In the genomic region with DNA sequence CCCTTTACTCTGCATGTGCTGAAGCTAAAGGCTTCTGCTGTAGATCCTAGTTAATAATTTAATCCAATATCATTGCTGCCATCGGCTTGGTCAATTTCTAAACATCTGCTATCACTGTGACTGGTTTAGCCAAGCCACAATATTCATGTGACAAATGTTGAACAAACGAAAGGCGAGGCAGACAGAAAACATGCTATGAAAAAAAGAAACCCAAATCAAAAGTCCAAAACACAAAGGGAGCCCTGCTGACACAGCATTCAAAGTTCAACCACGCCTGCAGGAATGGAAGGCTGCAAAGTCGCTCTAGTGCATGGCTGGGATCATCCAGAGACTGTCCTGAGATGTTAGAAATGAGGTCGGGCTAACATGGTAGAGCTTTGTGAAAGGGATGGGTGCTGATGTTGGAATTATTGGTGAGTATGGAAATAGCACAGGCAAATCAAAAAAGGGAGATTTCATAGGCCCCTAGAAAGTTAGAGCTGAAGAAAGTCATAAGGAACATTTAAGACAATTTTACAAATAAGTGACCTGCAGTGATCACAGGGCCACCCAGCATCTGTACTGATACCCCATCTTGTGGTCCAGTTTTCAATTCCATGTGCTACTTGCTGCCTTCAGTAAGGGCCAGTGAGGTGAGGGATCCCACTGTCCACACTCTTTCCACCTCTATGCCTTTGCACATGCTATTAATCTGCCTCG, we compare ENCODE assay signal across 29 cellular contexts. TPM values are rescaled to one million over a fixed set of nuclear protein-coding genes. Genes with fewer than 3 reads are reported as not detected.
DNase-seq lines count a peak whose midpoint lies in the region; ATAC-seq, FAIRE-seq and TF ChIP-seq lines count a peak whose summit lies in the region.
"Had no signal": no experiment of that assay in that cellular context is flagged by ENCODE, and none has a peak within 500 bp of the region (broad histone marks: within the 10 kb centered on the region; RNA-seq: fewer than 3 reads in every experiment).

No MANE protein-coding gene starts in this region.

- no peaks in the 10 kb centered on the region for H3K36me3 Mint-ChIP-seq in GM23338 (ENCODE audit: low read depth)
- H3K36me3 Mint-ChIP-seq: naive B cell; stimulated activated effector memory CD8-positive, alpha-beta T cell treated with anti-CD3 and anti-CD28 coated beads, Interleukin-12 subunit alpha, Interleukin-12 subunit beta, amount 100 ng/mL, for 72 hours had no signal

- TF ChIP-seq POLR2A in body of pancreas (IDR thresholded peaks at IDR 0.05) = no peak
- TF ChIP-seq POLR2A in vagina (IDR thresholded peaks at IDR 0.05) = no peak

- H3K27me3 Mint-ChIP-seq in GM23338 (ENCODE audit: insufficient read depth, low read depth, poor library complexity) = no peaks in the 10 kb centered on the region

- no peak overlapping the region for H3K27ac Mint-ChIP-seq in GM23338
- H3K27ac Mint-ChIP-seq: naive B cell; stimulated activated effector memory CD8-positive, alpha-beta T cell treated with anti-CD3 and anti-CD28 coated beads, Interleukin-12 subunit alpha, Interleukin-12 subunit beta, amount 100 ng/mL, for 72 hours; T-helper 1 cell treated with Interleukin-12 subunit alpha and Interleukin-12 subunit beta and Interleukin-4 antibody, amounts not matched to agents 30 μg/mL and 1 μg/mL, for 36 hours had no signal

- 27 to 35% methylated on average over 7 of the region's 7 CpGs for whole genome bisulfite sequencing in body of pancreas, 2 donors
- WGBS in small intestine, 3 donors = 17 to 54% (median 33%) methylated on average over 7 of the region's 7 CpGs

- H3K79me2 ChIP-seq in GM23338 (replicated peaks; ENCODE audit: insufficient read depth) = peaks cover 21% of the 10 kb centered on the region

- intact Hi-C loops in body of pancreas (cut with DNase I) (no loop called here), vagina (cut with DNase I) (no loop called here)

- no peak overlapping the region for H3K4me3 Mint-ChIP-seq in GM23338
- H3K4me3 Mint-ChIP-seq: activated T-cell treated with anti-CD3 and anti-CD28 coated beads, Interleukin-2, amount 50 U/mL, for 4 hours; naive B cell; stimulated activated effector memory CD8-positive, alpha-beta T cell treated with anti-CD3 and anti-CD28 coated beads, Interleukin-12 subunit alpha, Interleukin-12 subunit beta, amount 100 ng/mL, for 72 hours; T-helper 1 cell treated with Interleukin-12 subunit alpha and Interleukin-12 subunit beta and Interleukin-4 antibody, amounts not matched to agents 30 μg/mL and 1 μg/mL, for 36 hours had no signal

- peaks cover 28% of the 10 kb centered on the region for H3K4me1 ChIP-seq in GM23338 (ENCODE audit: insufficient read depth)
- H3K4me1 ChIP-seq in body of pancreas = peaks cover 50% of the 10 kb centered on the region
- no peaks in the 10 kb centered on the region for H3K4me1 ChIP-seq in small intestine (ENCODE audit: control insufficient read depth in 2 of 2, insufficient read depth in 1 of 2, low read depth in 1 of 2, low read length in 1 of 2)
- H3K4me1 ChIP-seq in vagina = no peaks in the 10 kb centered on the region
- H3K4me1 ChIP-seq: breast epithelium had no signal

- H3K27ac ChIP-seq in GM23338 (ENCODE audit: low read depth) = no peak overlapping the region
- H3K27ac ChIP-seq in body of pancreas = peak overlapping the region in 3 of 4 donors; percentile 6 to 57 (median 28)
- no peak overlapping the region for H3K27ac ChIP-seq in small intestine (ENCODE audit: low read depth in 1 of 2, low read length in 1 of 2)
- no peak overlapping the region for H3K27ac ChIP-seq in vagina
- H3K27ac ChIP-seq: BLaER1 treated with 17β-estradiol and CSF1 and Interleukin-3, amounts not matched to agents 10 nM and 100 nM; breast epithelium; KMS-11 had no signal

- no peak for FAIRE-seq in small intestine (lab: Jason Lieb, UNC)
- FAIRE-seq: colon, urothelium cell line had no signal

- no peak overlapping the region for H3K4me3 ChIP-seq in GM23338
- H3K4me3 ChIP-seq in body of pancreas = no peak overlapping the region
- no peak overlapping the region for H3K4me3 ChIP-seq in small intestine (ENCODE audit: low read depth in 1 of 2, low read length in 2 of 2)
- H3K4me3 ChIP-seq in vagina = no peak overlapping the region
- H3K4me3 ChIP-seq: BLaER1 treated with 17β-estradiol and CSF1 and Interleukin-3, amounts not matched to agents 10 nM and 100 nM; breast epithelium had no signal

- peaks cover 45% of the 10 kb centered on the region for H3K4me1 Mint-ChIP-seq in GM23338
- H3K4me1 Mint-ChIP-seq: naive B cell; stimulated activated effector memory CD8-positive, alpha-beta T cell treated with anti-CD3 and anti-CD28 coated beads, Interleukin-12 subunit alpha, Interleukin-12 subunit beta, amount 100 ng/mL, for 72 hours had no signal

- no peaks in the 10 kb centered on the region for H4K20me1 ChIP-seq in GM23338 (replicated peaks; ENCODE audit: insufficient read depth)
- H4K20me1 ChIP-seq: BLaER1 treated with 17β-estradiol and CSF1 and Interleukin-3, amounts not matched to agents 10 nM and 100 nM had no signal

- DNase-seq in GM23338 (ENCODE audit: low spot score) = no peak
- DNase-seq in body of pancreas = no peak
- DNase-seq in left lobe of liver (ENCODE audit: low spot score) = peak; percentile 83
- peak; percentile 96 for DNase-seq in small intestine
- no peak for DNase-seq in vagina (ENCODE audit: extremely low spot score in 2 of 2)
- DNase-seq in hepatic stellate cell (ENCODE audit: low spot score) = no peak
- no peak for DNase-seq in DMS53 treated with DMSO at 0.1 percent for 48 hours (lab: John Stamatoyannopoulos, UW; ENCODE audit: unreplicated experiment)
- no peak for DNase-seq in GM19238 (ENCODE audit: insufficient read length, low spot score)
- DNase-seq: activated CD4-positive, alpha-beta T cell treated with anti-CD3 and anti-CD28 coated beads for 48 hours; activated naive CD4-positive, alpha-beta T cell treated with Interleukin-2 at 50 U/mL for 16 hours; activated T-cell treated with anti-CD3 and anti-CD28 coated beads, Interleukin-2, amount 50 U/mL, for 4 hours; EL; GOT3; islet precursor cell; mammary epithelial cell; MV-4-11; naive B cell; NCI-H187; NCI-H526 treated with DMSO at 0.1 percent for 48 hours; nucleus accumbens; RPMI8226; stimulated activated CD4-positive, alpha-beta T cell treated with anti-CD3 and anti-CD28 coated beads, Interleukin-2, amount 100 ng/mL, for 48 hours had no signal

- TF ChIP-seq CTCF in GM23338 (conservative IDR thresholded peaks at IDR 0.05; ENCODE audit: low read depth in 2 of 2) (peak in 1 of 2 experiments; percentile 46; a peak in 2 of 4 replicates), body of pancreas (IDR thresholded peaks at IDR 0.05) (no peak), vagina (IDR thresholded peaks at IDR 0.05) (no peak)

- H3K9me2 ChIP-seq in GM23338 (ENCODE audit: insufficient read depth) = no peaks in the 10 kb centered on the region

- H3K27me3 ChIP-seq in GM23338 (ENCODE audit: insufficient read depth) = no peaks in the 10 kb centered on the region
- no peaks in the 10 kb centered on the region for H3K27me3 ChIP-seq in body of pancreas
- no peaks in the 10 kb centered on the region for H3K27me3 ChIP-seq in small intestine (ENCODE audit: control insufficient read depth in 2 of 2, insufficient read depth in 2 of 2, low read length in 2 of 2)
- no peaks in the 10 kb centered on the region for H3K27me3 ChIP-seq in vagina
- H3K27me3 ChIP-seq: BLaER1 treated with 17β-estradiol and CSF1 and Interleukin-3, amounts not matched to agents 10 nM and 100 nM; breast epithelium had no signal

- H3K9me3 ChIP-seq in body of pancreas (no peaks in the 10 kb centered on the region), small intestine (ENCODE audit: control insufficient read depth, low read depth) (no peaks in the 10 kb centered on the region), vagina (no peaks in the 10 kb centered on the region)
- H3K9me3 ChIP-seq: BLaER1 treated with 17β-estradiol and CSF1 and Interleukin-3, amounts not matched to agents 10 nM and 100 nM; breast epithelium had no signal

- H3F3A ChIP-seq in GM23338 (replicated peaks; ENCODE audit: low read depth) = no peaks in the 10 kb centered on the region

- no peak overlapping the region for H3K4me2 ChIP-seq in GM23338
- H3K4me2 ChIP-seq: BLaER1 treated with 17β-estradiol and CSF1 and Interleukin-3, amounts not matched to agents 10 nM and 100 nM; KMS-11 had no signal

- no peak overlapping the region for H2AFZ ChIP-seq in GM23338

- peak; percentile 19; the same call in 2 of the 3 replicates for ATAC-seq in GM23338
- ATAC-seq in body of pancreas = no peak
- peak; percentile 71 for ATAC-seq in left lobe of liver
- ATAC-seq: activated T-cell treated with anti-CD3 and anti-CD28 coated beads, Interleukin-2, amount 50 U/mL, for 4 hours; stimulated activated effector memory CD8-positive, alpha-beta T cell treated with anti-CD3 and anti-CD28 coated beads, Interleukin-12 subunit alpha, Interleukin-12 subunit beta, amount 100 ng/mL, for 72 hours had no signal

- H3K36me3 ChIP-seq in GM23338 (ENCODE audit: insufficient read depth) (no peaks in the 10 kb centered on the region), body of pancreas (replicated peaks in 1 of 2; ENCODE audit: insufficient read depth in 1 of 2, low read depth in 2 of 2) (no peaks in the 10 kb centered on the region), small intestine (ENCODE audit: control insufficient read depth in 2 of 2, insufficient read depth in 2 of 2, low read length in 2 of 2) (no peaks in the 10 kb centered on the region), vagina (no peaks in the 10 kb centered on the region)
- H3K36me3 ChIP-seq: BLaER1 treated with 17β-estradiol and CSF1 and Interleukin-3, amounts not matched to agents 10 nM and 100 nM; breast epithelium had no signal

- no peaks in the 10 kb centered on the region for H3K9me3 Mint-ChIP-seq in GM23338
- H3K9me3 Mint-ChIP-seq: activated T-cell treated with anti-CD3 and anti-CD28 coated beads, Interleukin-2, amount 50 U/mL, for 4 hours; naive B cell; stimulated activated effector memory CD8-positive, alpha-beta T cell treated with anti-CD3 and anti-CD28 coated beads, Interleukin-12 subunit alpha, Interleukin-12 subunit beta, amount 100 ng/mL, for 72 hours; T-helper 1 cell treated with Interleukin-12 subunit alpha and Interleukin-12 subunit beta and Interleukin-4 antibody, amounts not matched to agents 30 μg/mL and 1 μg/mL, for 36 hours had no signal

TF ChIP-seq in GM23338, 12 proteins besides CTCF, POLR2A, EP300 and RAD21:
- TF ChIP-seq ZNF331 (CRISPR knock-in tag; IDR thresholded peaks at IDR 0.05; ENCODE audit: low read depth) = no peak
- TF ChIP-seq POLR2AphosphoS5 (IDR thresholded peaks at IDR 0.05; ENCODE audit: low read depth) = no peak
TF ChIP-seq in GM23338: peak in this region for 0.

RNA-seq across cellular contexts. Expression of a gene that starts 8.8 kb away (rescaled TPM):
- total RNA-seq in GM23338 (2014; rRNA removed; shearing (Covaris generic)) = 21.2 and 24.5 TPM in 2 replicates
- polyA plus RNA-seq in GM23338 (2016; fragmentation: Nextera tagmentation; extraction: Ambion mirVana) (10.5 and 11.2 TPM in 2 replicates), small intestine (10 to 100 TPM; 11.3 to 26.4 (median 21.3) TPM)
- total RNA-seq in body of pancreas (1 to 10 TPM; 5.2 to 7.3 TPM), left lobe of liver (59.8 TPM), vagina (23.1 TPM)

Comparison
In these comparisons a context has a peak if more than half of its experiments do, and no peak if none do; other contexts are left out.
1. DNase-seq: peak in left lobe of liver (single experiment) and small intestine (single experiment); none in GM23338 (single experiment), body of pancreas (0 of 4), vagina (0 of 2), hepatic stellate cell (single experiment), DMS53 treated with DMSO at 0.1 percent for 48 hours (single experiment) and GM19238 (single experiment).
2. H3K27ac ChIP-seq: peak in body of pancreas (3 of 4); none in GM23338 (single experiment), small intestine (0 of 2) and vagina (single experiment).